In genomic region chr1:26539722-26540121, GRCh38 we compare ENCODE assay signal across 10 cellular contexts. TPM values are rescaled to one million over a fixed set of nuclear protein-coding genes. Genes with fewer than 3 reads are reported as not detected.
A peak's percentile ranks its signal among the peaks of the same experiment; 100 is the strongest.
DNase-seq lines count a peak whose midpoint lies in the region; ATAC-seq, FAIRE-seq and TF ChIP-seq lines count a peak whose summit lies in the region.
"Had no signal": no experiment of that assay in that cellular context is flagged by ENCODE, and none has a peak within 500 bp of the region (broad histone marks: within the 10 kb centered on the region; RNA-seq: fewer than 3 reads in every experiment).

No MANE protein-coding gene starts in this region.

- no peaks in the 10 kb centered on the region for H3K36me3 ChIP-seq in CD8-positive, alpha-beta T cell (ENCODE audit: insufficient read depth, low read length)
- no peaks in the 10 kb centered on the region for H3K36me3 ChIP-seq in Loucy (ENCODE audit: insufficient read depth, low read length)
- H3K36me3 ChIP-seq in GM12878 (ENCODE audit: control insufficient read depth in 2 of 2, insufficient read depth in 2 of 2, low read length in 1 of 2): peaks cover 0 to 1% of the 10 kb centered on the region in 2 experiments; a peak in 3 of 4 replicates
- H3K36me3 ChIP-seq in WERI-Rb-1: peaks cover 9% of the 10 kb centered on the region
- H3K36me3 ChIP-seq in hepatocyte (replicated peaks; ENCODE audit: insufficient read depth, low read depth): no peaks in the 10 kb centered on the region

- no peak overlapping the region for H3K4me3 ChIP-seq in CD8-positive, alpha-beta T cell (ENCODE audit: low read depth, low read length)
- H3K4me3 ChIP-seq in Loucy (ENCODE audit: low read length, poor library complexity, severe bottlenecking): no peak overlapping the region
- H3K4me3 ChIP-seq in GM12878: no peak overlapping the region
- H3K4me3 ChIP-seq in WERI-Rb-1 (ENCODE audit: low read depth, low read length): no peak overlapping the region
- no peak overlapping the region for H3K4me3 ChIP-seq in hepatocyte

- H3K9me2 ChIP-seq in Loucy (replicated peaks; ENCODE audit: low read depth, low read length) (no peaks in the 10 kb centered on the region), hepatocyte (replicated peaks; ENCODE audit: insufficient read depth) (no peaks in the 10 kb centered on the region)

- in situ Hi-C loops in GM12878 (cut with MboI): no loop called here

- FAIRE-seq in GM12878 (lab: Jason Lieb, UNC): no peak

- 0 out of 2 replicates have a peak, but pooled peaks cover 8% of the 10 kb centered on the region for H3F3A ChIP-seq in Loucy (ENCODE audit: low read depth)

- peak overlapping the region; percentile 88 for H3K27ac Mint-ChIP-seq in CD8-positive, alpha-beta T cell
- peak overlapping the region; percentile 80 to 84 for H3K27ac Mint-ChIP-seq in natural killer cell
- H3K27ac Mint-ChIP-seq: brain had no signal

- H3K27me3 ChIP-seq in CD8-positive, alpha-beta T cell (ENCODE audit: insufficient read depth, low read length): no peaks in the 10 kb centered on the region
- H3K27me3 ChIP-seq in Loucy (ENCODE audit: insufficient read depth, low read length, poor library complexity, severe bottlenecking) (no peaks in the 10 kb centered on the region), GM12878 (replicated peaks in 1 of 2; ENCODE audit: control insufficient read depth in 2 of 2, insufficient read depth in 2 of 2, low read length in 1 of 2) (no peaks in the 10 kb centered on the region), WERI-Rb-1 (ENCODE audit: insufficient read depth, low read depth, severe bottlenecking) (no peaks in the 10 kb centered on the region), hepatocyte (no peaks in the 10 kb centered on the region)

- H3K9ac ChIP-seq in Loucy (ENCODE audit: low read depth, low read length, poor library complexity, severe bottlenecking): peak overlapping the region; percentile 29
- H3K9ac ChIP-seq in GM12878 (ENCODE audit: control insufficient read depth, insufficient read depth, low read length): 0 out of 2 replicates have a peak overlapping the region, but pooled peaks have one; percentile 17

- no peak overlapping the region for H3K27ac ChIP-seq in CD8-positive, alpha-beta T cell (ENCODE audit: low read depth, low read length)
- H3K27ac ChIP-seq in GM12878 (ENCODE audit: control insufficient read depth, insufficient read depth): peak overlapping the region; percentile 61
- H3K27ac ChIP-seq in WERI-Rb-1: no peak overlapping the region
- H3K27ac ChIP-seq in hepatocyte: no peak overlapping the region

- BruUV-seq in GM12878 (replicated peaks; lab: Mats Ljungman, UMichigan): no TSS peak

- ATAC-seq in CD8-positive, alpha-beta T cell: no peak
- ATAC-seq in GM12878 (no peak), natural killer cell (no peak)
- ATAC-seq: left lobe of liver had no signal

- H3K9me3 Mint-ChIP-seq in CD8-positive, alpha-beta T cell: no peaks in the 10 kb centered on the region
- H3K9me3 Mint-ChIP-seq in natural killer cell: no peaks in the 10 kb centered on the region
- H3K9me3 Mint-ChIP-seq: brain had no signal

- no peak for TF ChIP-seq EP300 in GM12878 (IDR thresholded peaks at IDR 0.05; ENCODE audit: borderline replicate concordance in 1 of 2, control insufficient read depth in 1 of 2, low read depth in 2 of 2, low read length in 2 of 2)

- intact Hi-C loops in CD8-positive, alpha-beta T cell (cut with DNase I, micrococcal nuclease): loop anchor here (5.0 kb wide), 2 partner anchors 248 to 288 kb away; partner anchors contain the start of genes PIGV (in 1 of the 2) and ZDHHC18 (in 1 of the 2)
- intact Hi-C loops in GM12878 (cut with micrococcal nuclease; ENCODE audit: unreplicated experiment) (loop anchor here (5.0 kb wide), 3 partner anchors 58 to 248 kb away; partner anchors contain the start of gene PIGV), natural killer cell (cut with micrococcal nuclease) (loop anchor here (5.0 to 10.0 kb wide), 2 partner anchors 158 to 425 kb away; partner anchors contain the start of genes ARID1A and PDIK1L)

- H3K27me3 Mint-ChIP-seq in CD8-positive, alpha-beta T cell (ENCODE audit: low read depth): no peaks in the 10 kb centered on the region
- H3K27me3 Mint-ChIP-seq in natural killer cell (ENCODE audit: low read depth in 2 of 2): no peaks in the 10 kb centered on the region

- H2AFZ ChIP-seq in Loucy (ENCODE audit: low read length): no peak overlapping the region
- no peak overlapping the region for H2AFZ ChIP-seq in GM12878 (ENCODE audit: control insufficient read depth, low read depth, low read length)
- H2AFZ ChIP-seq in hepatocyte: no peak overlapping the region

- RAD21 ChIA-PET in GM12878 (lab: Charles Lee; ENCODE audit: unreplicated experiment): interaction anchor here (0.7 to 4.4 kb wide), 7 partner anchors 9 to 249 kb away, joined by 3 to 28 read pairs (median 15); partner anchors contain the start of genes PIGV and RPS6KA1

- TF ChIP-seq POLR2A in GM12878 (IDR thresholded peaks at IDR 0.05; ENCODE audit: low read depth, low read length): no peak

- H3K36me3 Mint-ChIP-seq in CD8-positive, alpha-beta T cell: no peaks in the 10 kb centered on the region
- H3K36me3 Mint-ChIP-seq in natural killer cell: no peaks in the 10 kb centered on the region
- H3K36me3 Mint-ChIP-seq: brain had no signal

- no peak for DNase-seq in CD8-positive, alpha-beta T cell
- no peak for DNase-seq in GM12878 (ENCODE audit: low read depth, low spot score)
- no peak for DNase-seq in natural killer cell
- no peak for DNase-seq in WERI-Rb-1
- no peak for DNase-seq in hepatocyte (ENCODE audit: low spot score)
- no peak for DNase-seq in NCI-H2029 (lab: John Stamatoyannopoulos, UW)
- DNase-seq in SKM-1 (lab: John Stamatoyannopoulos, UW; ENCODE audit: unreplicated experiment): no peak

- H3K79me2 ChIP-seq in Loucy (ENCODE audit: insufficient read depth, low read length) (peaks cover 13% of the 10 kb centered on the region; the same call in 1 of the 2 replicates), GM12878 (ENCODE audit: control insufficient read depth, insufficient read depth, low read length) (peaks cover 16% of the 10 kb centered on the region), hepatocyte (peaks cover 4% of the 10 kb centered on the region)

- H4K20me1 ChIP-seq in Loucy (ENCODE audit: insufficient read depth, low read length, poor library complexity, severe bottlenecking) (no peaks in the 10 kb centered on the region), GM12878 (ENCODE audit: control insufficient read depth, insufficient read depth) (no peaks in the 10 kb centered on the region), hepatocyte (ENCODE audit: insufficient read depth, poor library complexity, severe bottlenecking) (peaks cover 4% of the 10 kb centered on the region)

- H3K4me3 Mint-ChIP-seq in CD8-positive, alpha-beta T cell: peak overlapping the region; percentile 59
- H3K4me3 Mint-ChIP-seq in natural killer cell: no peak overlapping the region
- H3K4me3 Mint-ChIP-seq: brain had no signal

- no peak for TF ChIP-seq RAD21 in GM12878 (IDR thresholded peaks at IDR 0.05; ENCODE audit: insufficient read depth, low read depth, low read length)

- peaks cover 78% of the 10 kb centered on the region for H3K4me1 Mint-ChIP-seq in CD8-positive, alpha-beta T cell (ENCODE audit: low read depth)
- peaks cover 63 to 70% of the 10 kb centered on the region in 2 donors for H3K4me1 Mint-ChIP-seq in natural killer cell

- H3K4me2 ChIP-seq in Loucy (ENCODE audit: low read depth, low read length, poor library complexity, severe bottlenecking): no peak overlapping the region
- peak overlapping the region; percentile 32; the same call in 1 of the 2 replicates for H3K4me2 ChIP-seq in GM12878 (ENCODE audit: control insufficient read depth, insufficient read depth)
- H3K4me2 ChIP-seq in hepatocyte: no peak overlapping the region

- 46% methylated on average over 6 of the region's 6 CpGs for WGBS in GM12878 (ENCODE audit: insufficient coverage, insufficient replicate concordance, low lambda C conversion rate, missing lambda C conversion rate)
- 48% methylated on average over 6 of the region's 6 CpGs for WGBS in hepatocyte (ENCODE audit: low lambda C conversion rate, missing lambda C conversion rate)

- TF ChIP-seq CTCF in CD8-positive, alpha-beta T cell (IDR thresholded peaks at IDR 0.05): no peak
- TF ChIP-seq CTCF in Loucy (conservative IDR thresholded peaks at IDR 0.05; ENCODE audit: low read length): no peak
- no peak for TF ChIP-seq CTCF in GM12878 (IDR thresholded peaks at IDR 0.05 in 2 of 3, conservative IDR thresholded peaks at IDR 0.05 in 1 of 3; ENCODE audit: control insufficient read depth in 2 of 3, extremely low read depth in 1 of 3, insufficient read depth in 1 of 3, low read depth in 3 of 3, low read length in 3 of 3)
- TF ChIP-seq CTCF in natural killer cell (IDR thresholded peaks at IDR 0.05): no peak
- TF ChIP-seq CTCF in WERI-Rb-1 (IDR thresholded peaks at IDR 0.05; ENCODE audit: low read depth, low read length): no peak
- TF ChIP-seq CTCF in hepatocyte (IDR thresholded peaks at IDR 0.05; ENCODE audit: poor library complexity): no peak

- CTCF ChIA-PET in CD8-positive, alpha-beta T cell (lab: Charles Lee): interaction anchor here (0.6 to 5.5 kb wide), 9 partner anchors 8 to 249 kb away, joined by 3 to 37 read pairs (median 6); partner anchors contain the start of genes DHDDS, PIGV and RPS6KA1
- CTCF ChIA-PET in GM12878 (lab: Yijun Ruan, JAX): interaction anchor here (0.9 to 6.0 kb wide), 16 partner anchors 8 to 281 kb away, joined by 4 to 123 read pairs (median 18); partner anchors contain the start of genes PIGV and RPS6KA1

- POLR2A ChIA-PET in CD8-positive, alpha-beta T cell (lab: Charles Lee): interaction anchor here (0.7 to 2.5 kb wide), 5 partner anchors 9 to 294 kb away, joined by 3 to 11 read pairs (median 5); no protein-coding TSS in a partner anchor
- POLR2A ChIA-PET in GM12878 (lab: Charles Lee): interaction anchor here (0.5 to 3.8 kb wide), 6 partner anchors 11 to 221 kb away, joined by 3 to 19 read pairs (median 5); no protein-coding TSS in a partner anchor

- peaks cover 75% of the 10 kb centered on the region for H3K4me1 ChIP-seq in CD8-positive, alpha-beta T cell (ENCODE audit: insufficient read depth, low read length)
- peaks cover 48% of the 10 kb centered on the region for H3K4me1 ChIP-seq in Loucy (ENCODE audit: insufficient read depth, low read length, poor library complexity, severe bottlenecking)
- peaks cover 60% of the 10 kb centered on the region for H3K4me1 ChIP-seq in GM12878 (ENCODE audit: control insufficient read depth, insufficient read depth, low read length)
- peaks cover 11% of the 10 kb centered on the region for H3K4me1 ChIP-seq in hepatocyte (ENCODE audit: insufficient read depth)

- SMC1A ChIA-PET in GM12878 (lab: Charles Lee; ENCODE audit: uncharacterized antibody, unreplicated experiment): interaction anchor here (1.0 to 5.1 kb wide), 8 partner anchors 9 to 162 kb away, joined by 3 to 53 read pairs (median 12); no protein-coding TSS in a partner anchor

- H3K9me3 ChIP-seq in CD8-positive, alpha-beta T cell (ENCODE audit: low read length): no peaks in the 10 kb centered on the region
- H3K9me3 ChIP-seq in Loucy (ENCODE audit: insufficient read depth, low read depth, low read length): no peaks in the 10 kb centered on the region
- H3K9me3 ChIP-seq in GM12878 (replicated peaks; ENCODE audit: control insufficient read depth, insufficient read depth, low read length): no peaks in the 10 kb centered on the region
- no peaks in the 10 kb centered on the region for H3K9me3 ChIP-seq in WERI-Rb-1 (ENCODE audit: severe bottlenecking)
- no peaks in the 10 kb centered on the region for H3K9me3 ChIP-seq in hepatocyte (ENCODE audit: low read depth)

RNA-seq across cellular contexts. Expression of gene RPS6KA1, which starts 10.2 kb away (rescaled TPM):
- 10 to 100 TPM; 25.8 to 30.3 TPM for total RNA-seq in CD8-positive, alpha-beta T cell
- 130 and 155 TPM in 2 replicates for total RNA-seq in GM12878 (2013; cell fraction: nucleolus; rRNA removed)
- total RNA-seq in GM12878 (2014; rRNA removed) (118 and 136 TPM in 2 replicates), GM12878 (2014; rRNA removed; fragmentation: Illumina TruSeq; extraction: Trizol) (75.2 and 83.4 TPM in 2 replicates), GM12878 (2021) (115 and 116 TPM in 2 replicates), natural killer cell (100 to 1,000 TPM; 191 to 226 (median 215) TPM), hepatocyte (30.6 and 36.2 TPM in 2 replicates)
- 41.7 TPM for polyA plus RNA-seq in GM12878 (2011; ENCODE audit: low read depth)
- polyA plus RNA-seq in GM12878 (2011; rRNA removed) (53.7 and 92.1 TPM in 2 replicates), GM12878 (2014; fragmentation: Illumina TruSeq; extraction: Trizol) (72.1 and 74.9 TPM in 2 replicates), GM12878 (2014; fragmentation: Nextera tagmentation; extraction: Ambion mirVana) (1 to 10 TPM; 5.0 to 9.9 TPM), GM12878 (2014; rRNA removed) (89.3 and 90.9 TPM in 2 replicates), GM12878 (2016; fragmentation: Nextera tagmentation; extraction: Ambion mirVana) (100 to 1,000 TPM in 1 of 2 experiments, 10 to 100 TPM in 1; 99.4 to 106 TPM), hepatocyte (27.1 and 30.2 TPM in 2 replicates)
- polyA plus RNA-seq in GM12878 (2011; cell fraction: cytosol; rRNA removed): 108 and 121 TPM in 2 replicates
- 133 and 140 TPM in 2 replicates for polyA plus RNA-seq in GM12878 (2011; cell fraction: nucleus; rRNA removed)
- polyA plus RNA-seq in GM12878 (2012): 80.5 and 83.0 TPM in 2 replicates
- polyA minus RNA-seq in GM12878 (2011; rRNA and poly(A)+ RNA removed): 110 and 170 TPM in 2 replicates
- 54.0 and 77.9 TPM in 2 replicates for polyA minus RNA-seq in GM12878 (2011; cell fraction: cytosol; rRNA and poly(A)+ RNA removed)
- 84.0 and 132 TPM in 2 replicates for polyA minus RNA-seq in GM12878 (2011; cell fraction: nucleus; rRNA and poly(A)+ RNA removed)
